ENCODE assay signal across 25 cellular contexts in genomic region chr17:67983289-67983688, GRCh38. TPM values are rescaled to one million over a fixed set of nuclear protein-coding genes. Genes with fewer than 3 reads are reported as not detected.
DNase-seq lines count a peak whose midpoint lies in the region; ATAC-seq, FAIRE-seq and TF ChIP-seq lines count a peak whose summit lies in the region.
"Had no signal": no experiment of that assay in that cellular context is flagged by ENCODE, and none has a peak within 500 bp of the region (broad histone marks: within the 10 kb centered on the region; RNA-seq: fewer than 3 reads in every experiment).

No MANE protein-coding gene starts in this region.

- no peak overlapping the region for H3K27ac ChIP-seq in HepG2 (ENCODE audit: extremely low read length, insufficient read depth, low read length)
- no peak overlapping the region for H3K27ac ChIP-seq in right lobe of liver
- peak overlapping the region; percentile 18 for H3K27ac ChIP-seq in caudate nucleus (ENCODE audit: low read depth, low read length)
- peak overlapping the region; percentile 43 for H3K27ac ChIP-seq in neural progenitor cell
- H3K27ac ChIP-seq: BLaER1 treated with 17β-estradiol and CSF1 and Interleukin-3, amounts not matched to agents 10 nM and 100 nM; HL-60 had no signal

- peaks cover 17% of the 10 kb centered on the region for H3F3A ChIP-seq in neural progenitor cell (ENCODE audit: low read depth)

- DNase-seq in HepG2 (ENCODE audit: low spot score), result no peak
- DNase-seq in right lobe of liver, result no peak
- DNase-seq in caudate nucleus (lab: John Stamatoyannopoulos, UW), result no peak
- DNase-seq in neural progenitor cell (ENCODE audit: low spot score), result no peak
- DNase-seq in NCI-H146 treated with DMSO at 0.1 percent for 48 hours (lab: John Stamatoyannopoulos, UW; ENCODE audit: unreplicated experiment), result no peak
- DNase-seq in NCI-H1092 treated with DMSO at 0.1 percent for 48 hours (lab: John Stamatoyannopoulos, UW), result no peak
- no peak for DNase-seq in GOT3 (lab: John Stamatoyannopoulos, UW)
- DNase-seq: CD4-positive, alpha-beta memory T cell; COR-L47; DMS53; Kasumi-1; NCI-H1105; NCI-H1436 treated with DMSO at 0.1 percent for 48 hours; NCI-H2107; NCI-H524; NCI-H748 treated with DMSO at 0.1 percent for 48 hours; NK-92 treated with Interleukin-12 subunit alpha and Interleukin-12 subunit beta, amount 100 ng/mL, for 24 hours; PC-3; SK-N-SH had no signal

- no peak overlapping the region for H3K4me3 ChIP-seq in HepG2 (replicated peaks in 1 of 3; ENCODE audit: insufficient read depth in 1 of 3, low read depth in 2 of 3, low read length in 3 of 3)
- no peak overlapping the region for H3K4me3 ChIP-seq in right lobe of liver
- no peak overlapping the region for H3K4me3 ChIP-seq in neural progenitor cell
- H3K4me3 ChIP-seq: BLaER1 treated with 17β-estradiol and CSF1 and Interleukin-3, amounts not matched to agents 10 nM and 100 nM had no signal

- 95% methylated on average over 7 of the region's 7 CpGs for WGBS in HepG2 (ENCODE audit: low lambda C conversion rate)
- WGBS in right lobe of liver (ENCODE audit: insufficient coverage, low coverage, low lambda C conversion rate, missing lambda C conversion rate), result 85% methylated on average over 7 of the region's 7 CpGs

- H3K79me2 ChIP-seq in HepG2 (ENCODE audit: insufficient read depth, low read length) (no peaks in the 10 kb centered on the region), neural progenitor cell (ENCODE audit: low read depth) (no peaks in the 10 kb centered on the region)

- H3K9me3 ChIP-seq in HepG2 (ENCODE audit: low read length), result no peaks in the 10 kb centered on the region
- H3K9me3 ChIP-seq in right lobe of liver, result no peaks in the 10 kb centered on the region
- no peaks in the 10 kb centered on the region for H3K9me3 ChIP-seq in neural progenitor cell (ENCODE audit: low read depth)
- H3K9me3 ChIP-seq: BLaER1 treated with 17β-estradiol and CSF1 and Interleukin-3, amounts not matched to agents 10 nM and 100 nM; SK-N-SH had no signal

- H3K9me3 Mint-ChIP-seq in neural progenitor cell, result no peaks in the 10 kb centered on the region
- H3K9me3 Mint-ChIP-seq: CD4-positive, alpha-beta memory T cell had no signal

- H3K4me1 ChIP-seq in HepG2 (ENCODE audit: insufficient read depth, low read length), result peaks cover 7% of the 10 kb centered on the region; the same call in 1 of the 2 replicates
- H3K4me1 ChIP-seq in right lobe of liver, result no peaks in the 10 kb centered on the region
- H3K4me1 ChIP-seq in neural progenitor cell, result no peaks in the 10 kb centered on the region

- no peak overlapping the region for H3K27ac Mint-ChIP-seq in neural progenitor cell
- H3K27ac Mint-ChIP-seq: CD4-positive, alpha-beta memory T cell had no signal

- no peaks in the 10 kb centered on the region for H3K4me1 Mint-ChIP-seq in neural progenitor cell
- H3K4me1 Mint-ChIP-seq: CD4-positive, alpha-beta memory T cell had no signal

- no peaks in the 10 kb centered on the region for H3K27me3 ChIP-seq in HepG2 (ENCODE audit: control insufficient read depth in 1 of 2, insufficient read depth in 2 of 2, low read length in 2 of 2)
- H3K27me3 ChIP-seq in right lobe of liver, result no peaks in the 10 kb centered on the region
- no peaks in the 10 kb centered on the region for H3K27me3 ChIP-seq in neural progenitor cell
- H3K27me3 ChIP-seq: BLaER1 treated with 17β-estradiol and CSF1 and Interleukin-3, amounts not matched to agents 10 nM and 100 nM had no signal

- TF ChIP-seq EP300 in HepG2 (IDR thresholded peaks at IDR 0.05; ENCODE audit: low read depth in 2 of 2, low read length in 2 of 2) (no peak), HepG2 (CRISPR knock-in tag; IDR thresholded peaks at IDR 0.05; ENCODE audit: borderline replicate concordance) (no peak)

- H3K9ac ChIP-seq in HepG2 (ENCODE audit: insufficient read depth, low read depth, low read length) (no peak overlapping the region), neural progenitor cell (no peak overlapping the region)
- H3K9ac ChIP-seq: BLaER1 treated with 17β-estradiol and CSF1 and Interleukin-3, amounts not matched to agents 10 nM and 100 nM; SK-N-SH had no signal

- H3K4me2 ChIP-seq in HepG2 (ENCODE audit: low read depth, low read length) (no peak overlapping the region), neural progenitor cell (no peak overlapping the region)
- H3K4me2 ChIP-seq: BLaER1 treated with 17β-estradiol and CSF1 and Interleukin-3, amounts not matched to agents 10 nM and 100 nM; SK-N-SH had no signal

- H2AFZ ChIP-seq in HepG2 (ENCODE audit: low read length), result no peak overlapping the region
- H2AFZ ChIP-seq in neural progenitor cell (replicated peaks), result no peak overlapping the region

- in situ Hi-C loops in HepG2 (cut with HindIII; ENCODE audit: extremely low pct_ligation_motif_present, low pct_unique_long_range_greater_than_20kb), result no loop called here

- no peak for TF ChIP-seq POLR2A in HepG2 (IDR thresholded peaks at IDR 0.05; ENCODE audit: insufficient read depth in 1 of 2, low read depth in 2 of 2, low read length in 2 of 2)
- TF ChIP-seq POLR2A in right lobe of liver (IDR thresholded peaks at IDR 0.05), result no peak

- no peak overlapping the region for H3K4me3 Mint-ChIP-seq in neural progenitor cell
- H3K4me3 Mint-ChIP-seq: CD4-positive, alpha-beta memory T cell had no signal

- H3K36me3 ChIP-seq in HepG2 (replicated peaks in 1 of 2; ENCODE audit: control insufficient read depth in 1 of 2, insufficient read depth in 2 of 2, low read length in 2 of 2) (peaks cover 0 to 3% of the 10 kb centered on the region in 2 experiments; a peak in 1 of 5 replicates), right lobe of liver (peaks cover 0 to 5% (median 0%) of the 10 kb centered on the region in 4 donors), neural progenitor cell (no peaks in the 10 kb centered on the region)

- BruUV-seq in HepG2 (replicated peaks; lab: Mats Ljungman, UMichigan), result no TSS peak

- ATAC-seq in HepG2 (no peak), right lobe of liver (no peak), GM21390 (IDR thresholded peaks at IDR 0.05; ENCODE audit: unreplicated experiment) (no peak)
- ATAC-seq: HCT116, PC-3 had no signal

- CTCF ChIA-PET in HepG2 (lab: Yijun Ruan, JAX; ENCODE audit: low intra/inter-chr PET ratio, low total read pairs), result no interaction called here

- no peak for TF ChIP-seq CTCF in HepG2 (CRISPR knock-in tag; IDR thresholded peaks at IDR 0.05)
- no peak for TF ChIP-seq CTCF in right lobe of liver (IDR thresholded peaks at IDR 0.05)
- no peak for TF ChIP-seq CTCF in neural progenitor cell (IDR thresholded peaks at IDR 0.05)

- H4K20me1 ChIP-seq in HepG2 (ENCODE audit: insufficient read depth, low read length) (no peaks in the 10 kb centered on the region), neural progenitor cell (ENCODE audit: low read depth) (no peaks in the 10 kb centered on the region)

- no peak for TF ChIP-seq RAD21 in HepG2 (CRISPR knock-in tag; IDR thresholded peaks at IDR 0.05)

- peaks cover 10% of the 10 kb centered on the region for H3K36me3 Mint-ChIP-seq in neural progenitor cell

- intact Hi-C loops in HepG2 (cut with micrococcal nuclease; ENCODE audit: unreplicated experiment) (no loop called here), right lobe of liver (cut with DNase I) (no loop called here)

- no peak for FAIRE-seq in HepG2 (lab: Jason Lieb, UNC)
- FAIRE-seq: GM18507, H1 had no signal

- POLR2A ChIA-PET in HepG2 (lab: Yijun Ruan, JAX), result no interaction called here

- no peaks in the 10 kb centered on the region for H3K27me3 Mint-ChIP-seq in neural progenitor cell (ENCODE audit: insufficient read depth, low read depth)
- H3K27me3 Mint-ChIP-seq: CD4-positive, alpha-beta memory T cell had no signal

RNA-seq across cellular contexts. Expression of gene C17orf58, which starts 13.0 kb away (rescaled TPM):
- total RNA-seq in HepG2 (2016; rRNA removed; fragmentation: Illumina TruSeq; extraction: Trizol) (15.6 and 15.8 TPM in 2 replicates), right lobe of liver (10 to 100 TPM in 1 of 6 experiments, 1 to 10 TPM in 5; 7.2 to 12.4 (median 8.3) TPM), neural progenitor cell (ENCODE audit: low replicate concordance) (34.3 and 43.9 TPM in 2 replicates)
- total RNA-seq in HepG2 (2016; cell fraction: cytosol; rRNA removed; fragmentation: Illumina TruSeq; extraction: Trizol; ENCODE audit: low read depth), result 12.9 and 19.3 TPM in 2 replicates
- total RNA-seq in HepG2 (2016; cell fraction: insoluble cytoplasmic fraction; rRNA removed; fragmentation: Illumina TruSeq; extraction: Trizol), result 16.5 and 17.3 TPM in 2 replicates
- 26.7 and 28.4 TPM in 2 replicates for total RNA-seq in HepG2 (2016; cell fraction: membrane; rRNA removed; fragmentation: Illumina TruSeq; extraction: Trizol)
- 7.5 and 8.2 TPM in 2 replicates for total RNA-seq in HepG2 (2016; cell fraction: nucleus; rRNA removed; fragmentation: Illumina TruSeq; extraction: Trizol)
- polyA plus RNA-seq in HepG2 (2011; rRNA removed), result 14.7 and 15.8 TPM in 2 replicates
- 13.6 and 14.2 TPM in 2 replicates for polyA plus RNA-seq in HepG2 (2011; cell fraction: cytosol; rRNA removed)
- 5.0 and 6.4 TPM in 2 replicates for polyA plus RNA-seq in HepG2 (2011; cell fraction: nucleus; rRNA removed)
- 8.2 and 10.9 TPM in 2 replicates for polyA plus RNA-seq in HepG2 (2012)
- polyA plus RNA-seq in HepG2 (2016; cell fraction: cytosol; fragmentation: Illumina TruSeq; extraction: Trizol; ENCODE audit: low read depth), result 17.7 and 20.4 TPM in 2 replicates
- 19.2 and 21.6 TPM in 2 replicates for polyA plus RNA-seq in HepG2 (2016; cell fraction: insoluble cytoplasmic fraction; fragmentation: Illumina TruSeq; extraction: Trizol; ENCODE audit: low read depth)
- 26.7 and 27.3 TPM in 2 replicates for polyA plus RNA-seq in HepG2 (2016; cell fraction: membrane; fragmentation: Illumina TruSeq; extraction: Trizol; ENCODE audit: low read depth)
- 17.0 and 18.8 TPM in 2 replicates for polyA plus RNA-seq in HepG2 (2016; cell fraction: nucleus; fragmentation: Illumina TruSeq; extraction: Trizol; ENCODE audit: insufficient read depth, low read depth)
- 5.0 and 8.9 TPM in 2 replicates for polyA minus RNA-seq in HepG2 (2011; rRNA and poly(A)+ RNA removed; ENCODE audit: low replicate concordance)
- polyA minus RNA-seq in HepG2 (2011; cell fraction: cytosol; rRNA and poly(A)+ RNA removed), result 4.3 and 6.3 TPM in 2 replicates
- polyA minus RNA-seq in HepG2 (2011; cell fraction: nucleus; rRNA and poly(A)+ RNA removed), result 2.2 and 3.0 TPM in 2 replicates

RNA-seq across cellular contexts. Expression of gene KPNA2, which starts 52.2 kb away (rescaled TPM):
- total RNA-seq in HepG2 (2016; rRNA removed; fragmentation: Illumina TruSeq; extraction: Trizol) (305 and 410 TPM in 2 replicates), right lobe of liver (10 to 100 TPM in 4 of 6 experiments, 1 to 10 TPM in 2; 9.2 to 36.6 (median 20.0) TPM), neural progenitor cell (ENCODE audit: low replicate concordance) (480 and 549 TPM in 2 replicates)
- total RNA-seq in HepG2 (2016; cell fraction: cytosol; rRNA removed; fragmentation: Illumina TruSeq; extraction: Trizol; ENCODE audit: low read depth), result 130 and 151 TPM in 2 replicates
- 293 and 395 TPM in 2 replicates for total RNA-seq in HepG2 (2016; cell fraction: insoluble cytoplasmic fraction; rRNA removed; fragmentation: Illumina TruSeq; extraction: Trizol)
- total RNA-seq in HepG2 (2016; cell fraction: membrane; rRNA removed; fragmentation: Illumina TruSeq; extraction: Trizol), result 181 and 208 TPM in 2 replicates
- total RNA-seq in HepG2 (2016; cell fraction: nucleus; rRNA removed; fragmentation: Illumina TruSeq; extraction: Trizol), result 176 and 216 TPM in 2 replicates
- polyA plus RNA-seq in HepG2 (2011; rRNA removed), result 76.7 and 111 TPM in 2 replicates
- polyA plus RNA-seq in HepG2 (2011; cell fraction: cytosol; rRNA removed), result 89.6 and 93.6 TPM in 2 replicates
- polyA plus RNA-seq in HepG2 (2011; cell fraction: nucleus; rRNA removed), result 62.8 and 68.9 TPM in 2 replicates
- polyA plus RNA-seq in HepG2 (2012), result 104 and 144 TPM in 2 replicates
- 63.3 and 66.0 TPM in 2 replicates for polyA plus RNA-seq in HepG2 (2016; cell fraction: cytosol; fragmentation: Illumina TruSeq; extraction: Trizol; ENCODE audit: low read depth)
- 396 and 415 TPM in 2 replicates for polyA plus RNA-seq in HepG2 (2016; cell fraction: insoluble cytoplasmic fraction; fragmentation: Illumina TruSeq; extraction: Trizol; ENCODE audit: low read depth)
- polyA plus RNA-seq in HepG2 (2016; cell fraction: membrane; fragmentation: Illumina TruSeq; extraction: Trizol; ENCODE audit: low read depth), result 85.9 and 88.8 TPM in 2 replicates
- polyA plus RNA-seq in HepG2 (2016; cell fraction: nucleus; fragmentation: Illumina TruSeq; extraction: Trizol; ENCODE audit: insufficient read depth, low read depth), result 251 and 259 TPM in 2 replicates
- polyA minus RNA-seq in HepG2 (2011; rRNA and poly(A)+ RNA removed; ENCODE audit: low replicate concordance), result 207 and 617 TPM in 2 replicates
- polyA minus RNA-seq in HepG2 (2011; cell fraction: cytosol; rRNA and poly(A)+ RNA removed), result 122 and 150 TPM in 2 replicates
- polyA minus RNA-seq in HepG2 (2011; cell fraction: nucleus; rRNA and poly(A)+ RNA removed), result 120 and 124 TPM in 2 replicates

Comparison
In these comparisons a context has a peak if more than half of its experiments do, and no peak if none do; other contexts are left out.
1. H3K27ac ChIP-seq: peak in caudate nucleus (single experiment) and neural progenitor cell (single experiment); none in HepG2 (single experiment) and right lobe of liver (0 of 3).